Comparison of ENCODE assay signal across 8 cellular contexts in genomic region chr9:33162721-33163311, GRCh38. TPM values are rescaled to one million over a fixed set of nuclear protein-coding genes. Genes with fewer than 3 reads are reported as not detected.
A peak's percentile ranks its signal among the peaks of the same experiment; 100 is the strongest.
DNase-seq lines count a peak whose midpoint lies in the region; ATAC-seq and TF ChIP-seq lines count a peak whose summit lies in the region.

No MANE protein-coding gene starts in this region.

- TF ChIP-seq EP300 in ovary (IDR thresholded peaks at IDR 0.05): peak; percentile 91

- H3K9me3 ChIP-seq in esophagus (ENCODE audit: control insufficient read depth in 2 of 2, insufficient read depth in 1 of 2, low read depth in 1 of 2, low read length in 1 of 2) (no peaks in the 10 kb centered on the region), ovary (no peaks in the 10 kb centered on the region)

- DNase-seq in CD1c-positive myeloid dendritic cell (ENCODE audit: extremely low spot score) (peak; percentile 46), NCI-H69 (lab: John Stamatoyannopoulos, UW) (peak; percentile 82), ovary (peak in 4 of 5 donors; percentile 44 to 82 (median 64)), GOT3 (lab: John Stamatoyannopoulos, UW) (no peak), NK-92 (lab: John Stamatoyannopoulos, UW; ENCODE audit: unreplicated experiment) (no peak), KBM-7 (no peak)

- H3K4me1 ChIP-seq in esophagus (ENCODE audit: control insufficient read depth in 2 of 2, insufficient read depth in 2 of 2, low read length in 1 of 2) (peaks cover 10 to 34% of the 10 kb centered on the region in 2 donors), ovary (ENCODE audit: insufficient read depth) (peaks cover 41% of the 10 kb centered on the region)

- peak overlapping the region; percentile 98 to 99 for H3K27ac ChIP-seq in esophagus (ENCODE audit: low read depth in 2 of 2, low read length in 1 of 2)
- H3K27ac ChIP-seq in ovary: peak overlapping the region; percentile 75 to 95

- 36 to 46% methylated on average over 9 of the region's 9 CpGs for WGBS in esophagus, 2 donors
- 30 to 53% (median 46%) methylated on average over 9 of the region's 9 CpGs for WGBS in ovary, 3 donors

- H3K36me3 ChIP-seq in esophagus (ENCODE audit: control insufficient read depth in 2 of 2, insufficient read depth in 2 of 2, low read length in 1 of 2) (no peaks in the 10 kb centered on the region), ovary (no peaks in the 10 kb centered on the region)

- peak in 1 of 3 donors; percentile 9 for TF ChIP-seq CTCF in ovary (IDR thresholded peaks at IDR 0.05)

- TF ChIP-seq POLR2A in ovary (IDR thresholded peaks at IDR 0.05): peak; percentile 37

- ATAC-seq in GM21528 (IDR thresholded peaks at IDR 0.05; ENCODE audit: low FRiP score, unreplicated experiment): no peak

- H3K27me3 ChIP-seq in esophagus (ENCODE audit: control insufficient read depth in 1 of 2, insufficient read depth in 2 of 2, low read length in 2 of 2): no peaks in the 10 kb centered on the region
- H3K27me3 ChIP-seq in ovary: no peaks in the 10 kb centered on the region

- intact Hi-C loops in ovary (cut with DNase I): loop anchor here in 2 of 4 donors (10.0 kb wide), 2 partner anchors 52 to 1502 kb away; partner anchors contain the start of gene CCL27 (in 1 of the 2)

- H3K4me3 ChIP-seq in esophagus (ENCODE audit: low read depth in 1 of 2, low read length in 2 of 2) (peak overlapping the region; percentile 25 to 80), ovary (no peak overlapping the region)

- in situ Hi-C loops in KBM-7 (cut with MboI; ENCODE audit: low pct_unique_long_range_greater_than_20kb, low sequenced_read_pairs): no loop called here

RNA-seq across cellular contexts. Expression of gene B4GALT1, which starts 4.3 kb away (rescaled TPM):
- polyA plus RNA-seq in esophagus (10 to 100 TPM; 26.0 to 29.2 TPM), ovary (100 to 1,000 TPM in 1 of 2 donors, 10 to 100 TPM in 1; 35.8 to 120 TPM)
- 100 to 1,000 TPM in 3 of 7 donors, 10 to 100 TPM in 4; 77.9 to 226 (median 88.3) TPM for total RNA-seq in ovary

Comparison
In these comparisons a context has a peak if more than half of its experiments do, and no peak if none do; other contexts are left out.
1. DNase-seq: peak in CD1c-positive myeloid dendritic cell (single experiment), NCI-H69 (single experiment) and ovary (4 of 5); none in GOT3 (single experiment), NK-92 (single experiment) and KBM-7 (single experiment).